ENCODE assay signal across 13 cellular contexts in the genomic region with DNA sequence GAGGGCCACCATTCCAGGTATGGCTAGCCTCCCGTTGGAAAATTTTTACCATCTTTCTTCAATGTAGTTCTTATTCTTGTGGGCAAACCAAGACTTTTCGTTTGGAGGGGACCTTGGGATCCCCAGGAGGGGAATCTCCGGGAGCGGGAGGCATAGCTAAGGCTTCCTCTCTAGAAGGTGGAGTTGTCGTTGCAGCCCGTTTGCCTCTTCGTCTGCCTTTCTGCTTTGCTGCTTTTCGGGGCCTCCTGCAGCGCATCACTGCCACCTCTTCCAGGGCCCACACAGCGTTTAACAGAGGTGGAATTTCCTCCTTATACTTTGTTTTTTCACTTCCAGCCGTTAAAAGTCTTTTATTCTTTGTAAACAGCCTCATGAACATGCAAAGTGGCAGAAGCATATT. TPM values are rescaled to one million over a fixed set of nuclear protein-coding genes. Genes with fewer than 3 reads are reported as not detected.
DNase-seq lines count a peak whose midpoint lies in the region; ATAC-seq and TF ChIP-seq lines count a peak whose summit lies in the region.
"Had no signal": no experiment of that assay in that cellular context is flagged by ENCODE, and none has a peak within 500 bp of the region (broad histone marks: within the 10 kb centered on the region; RNA-seq: fewer than 3 reads in every experiment).

No MANE protein-coding gene starts in this region.

- H3K36me3 ChIP-seq in GM23248 (ENCODE audit: low read depth) (no peaks in the 10 kb centered on the region), gastrocnemius medialis (no peaks in the 10 kb centered on the region)

- H3K27me3 Mint-ChIP-seq in activated naive CD8-positive, alpha-beta T cell treated with anti-CD3 and anti-CD28 coated beads, Interleukin-2, amount 10 ng/mL, durations not matched to agents 7 days and 5 days, result no peaks in the 10 kb centered on the region
- peaks cover 5% of the 10 kb centered on the region for H3K27me3 Mint-ChIP-seq in endothelial cell (ENCODE audit: unreplicated experiment)

- H3K9me3 ChIP-seq in GM23248 (ENCODE audit: low read depth) (no peaks in the 10 kb centered on the region), gastrocnemius medialis (no peaks in the 10 kb centered on the region)

- H3K27ac Mint-ChIP-seq in activated naive CD8-positive, alpha-beta T cell treated with anti-CD3 and anti-CD28 coated beads, Interleukin-2, amount 10 ng/mL, durations not matched to agents 7 days and 5 days, result peak overlapping the region; percentile 67
- H3K27ac Mint-ChIP-seq in endothelial cell (ENCODE audit: unreplicated experiment), result no peak overlapping the region

- H3K9me3 Mint-ChIP-seq in activated naive CD8-positive, alpha-beta T cell treated with anti-CD3 and anti-CD28 coated beads, Interleukin-2, amount 10 ng/mL, durations not matched to agents 7 days and 5 days, result no peaks in the 10 kb centered on the region
- H3K9me3 Mint-ChIP-seq in endothelial cell (ENCODE audit: unreplicated experiment), result no peaks in the 10 kb centered on the region

- peaks cover 47% of the 10 kb centered on the region for H3K4me1 Mint-ChIP-seq in activated naive CD8-positive, alpha-beta T cell treated with anti-CD3 and anti-CD28 coated beads, Interleukin-2, amount 10 ng/mL, durations not matched to agents 7 days and 5 days
- H3K4me1 Mint-ChIP-seq in endothelial cell (ENCODE audit: unreplicated experiment), result peaks cover 43% of the 10 kb centered on the region

- H2AFZ ChIP-seq in GM23248, result peak overlapping the region; percentile 74

- peaks cover 9% of the 10 kb centered on the region for H3K36me3 Mint-ChIP-seq in activated naive CD8-positive, alpha-beta T cell treated with anti-CD3 and anti-CD28 coated beads, Interleukin-2, amount 10 ng/mL, durations not matched to agents 7 days and 5 days
- peaks cover 3% of the 10 kb centered on the region for H3K36me3 Mint-ChIP-seq in endothelial cell (ENCODE audit: low read depth, unreplicated experiment)

- POLR2A ChIA-PET in activated naive CD8-positive, alpha-beta T cell treated with anti-CD3 and anti-CD28 coated beads, Interleukin-2, amount 10 ng/mL, durations not matched to agents 7 days and 5 days (lab: Charles Lee), result interaction anchor here (0.8 to 6.2 kb wide), 8 partner anchors 12 to 126 kb away, joined by 3 to 71 read pairs (median 4); partner anchors contain the start of genes PTDSS2 and SIGIRR

- intact Hi-C loops in gastrocnemius medialis (cut with DNase I; ENCODE audit: low total_unique reads), result no loop called here

- TF ChIP-seq POLR2A in gastrocnemius medialis (IDR thresholded peaks at IDR 0.05), result no peak

- ATAC-seq in activated naive CD8-positive, alpha-beta T cell treated with anti-CD3 and anti-CD28 coated beads, Interleukin-2, amount 10 ng/mL, durations not matched to agents 7 days and 5 days (ENCODE audit: low read depth), result no peak
- no peak for ATAC-seq in gastrocnemius medialis

- in situ Hi-C loops in GM23248 (cut with MboI) (no loop called here), gastrocnemius medialis (cut with MboI; ENCODE audit: low sequenced_read_pairs in 4 of 4) (no loop called here)

- H3K4me3 Mint-ChIP-seq in activated naive CD8-positive, alpha-beta T cell treated with anti-CD3 and anti-CD28 coated beads, Interleukin-2, amount 10 ng/mL, durations not matched to agents 7 days and 5 days, result peak overlapping the region; percentile 69
- no peak overlapping the region for H3K4me3 Mint-ChIP-seq in endothelial cell (ENCODE audit: unreplicated experiment)

- H3K27me3 ChIP-seq in GM23248 (replicated peaks; ENCODE audit: insufficient read depth), result no peaks in the 10 kb centered on the region
- H3K27me3 ChIP-seq in layer of hippocampus (ENCODE audit: control insufficient read depth, insufficient read depth, low read length), result no peaks in the 10 kb centered on the region
- peaks cover 1 to 5% (median 2%) of the 10 kb centered on the region in 3 donors for H3K27me3 ChIP-seq in gastrocnemius medialis

- H3K4me3 ChIP-seq in GM23248, result no peak overlapping the region
- no peak overlapping the region for H3K4me3 ChIP-seq in gastrocnemius medialis

- DNase-seq in GM23248 (no peak), gastrocnemius medialis (no peak), NOMO-1 treated with dmso at 0.1 percent for 144 hours (lab: John Stamatoyannopoulos, UW; ENCODE audit: unreplicated experiment) (no peak), endothelial cell (ENCODE audit: low spot score) (no peak), NCI-H1048 (lab: John Stamatoyannopoulos, UW) (no peak)
- DNase-seq in activated naive CD8-positive, alpha-beta T cell treated with anti-CD3 and anti-CD28 coated beads, Interleukin-2, amount 10 ng/mL, durations not matched to agents 7 days and 5 days, result peak; percentile 26
- DNase-seq in activated CD4-positive, alpha-beta T cell treated with anti-CD3 and anti-CD28 coated beads, Interleukin-2, amount 50 U/mL, for 1 hour, result no peak
- DNase-seq: foreskin melanocyte, NCI-H1417 had no signal

- H3K4me2 ChIP-seq in GM23248 (ENCODE audit: unreplicated experiment), result no peak overlapping the region

- H3K4me1 ChIP-seq in GM23248 (ENCODE audit: insufficient read depth) (peaks cover 9% of the 10 kb centered on the region; the same call in 1 of the 2 replicates), gastrocnemius medialis (peaks cover 18 to 33% of the 10 kb centered on the region in 2 donors)

- H3F3A ChIP-seq in GM23248 (ENCODE audit: insufficient read depth), result peaks cover 4% of the 10 kb centered on the region; the same call in 1 of the 2 replicates

- H3K27ac ChIP-seq in GM23248 (no peak overlapping the region), layer of hippocampus (ENCODE audit: low read depth, low read length) (peak overlapping the region; percentile 68), gastrocnemius medialis (peak overlapping the region; percentile 67 to 89 (median 80))
- H3K27ac ChIP-seq: HL-60 had no signal

- H3K79me2 ChIP-seq in GM23248 (ENCODE audit: insufficient read depth), result peaks cover 15% of the 10 kb centered on the region

- WGBS in GM23248 (ENCODE audit: low coverage in 1 of 2, low lambda C conversion rate in 2 of 2, missing lambda C conversion rate in 2 of 2), 2 experiments, result 61 to 68% methylated on average over 11 of the region's 11 CpGs

- H4K20me1 ChIP-seq in GM23248 (ENCODE audit: insufficient read depth), result no peaks in the 10 kb centered on the region

- no peak for TF ChIP-seq CTCF in gastrocnemius medialis (IDR thresholded peaks at IDR 0.05 in 4 of 5, conservative IDR thresholded peaks at IDR 0.05 in 1 of 5)
- TF ChIP-seq CTCF in endothelial cell (IDR thresholded peaks at IDR 0.05; ENCODE audit: unreplicated experiment), result no peak

- H3K9me2 ChIP-seq in GM23248 (ENCODE audit: insufficient read depth), result no peaks in the 10 kb centered on the region

- no peak overlapping the region for H3K9ac ChIP-seq in GM23248

RNA-seq across cellular contexts. Expression of gene IFITM3, which starts 3.5 kb away (rescaled TPM):
- 62.5 and 158 TPM in 2 replicates for total RNA-seq in GM23248 (2014; rRNA removed; shearing (Covaris generic))
- 1,892 and 1,917 TPM in 2 replicates for polyA plus RNA-seq in GM23248 (2016; fragmentation: Nextera tagmentation; extraction: Ambion mirVana)
- 100 to 1,000 TPM; 258 to 267 TPM for total RNA-seq in activated naive CD8-positive, alpha-beta T cell treated with anti-CD3 and anti-CD28 coated beads, Interleukin-2, amount 10 ng/mL, durations not matched to agents 7 days and 5 days
- total RNA-seq in gastrocnemius medialis (10 to 100 TPM; 46.3 to 83.6 (median 63.2) TPM), endothelial cell (ENCODE audit: unreplicated experiment) (446 TPM)

RNA-seq across cellular contexts. Expression of gene IFITM1, which starts 10.3 kb away (rescaled TPM):
- total RNA-seq in GM23248 (2014; rRNA removed; shearing (Covaris generic)), result 72.7 and 77.3 TPM in 2 replicates
- 180 and 187 TPM in 2 replicates for polyA plus RNA-seq in GM23248 (2016; fragmentation: Nextera tagmentation; extraction: Ambion mirVana)
- 1,000 to 10,000 TPM; 1,182 to 1,374 TPM for total RNA-seq in activated naive CD8-positive, alpha-beta T cell treated with anti-CD3 and anti-CD28 coated beads, Interleukin-2, amount 10 ng/mL, durations not matched to agents 7 days and 5 days
- total RNA-seq in gastrocnemius medialis (100 to 1,000 TPM in 1 of 4 donors, 10 to 100 TPM in 3; 47.8 to 103 (median 80.5) TPM), endothelial cell (ENCODE audit: unreplicated experiment) (23.4 TPM)

RNA-seq across cellular contexts. Expression of gene IFITM2, which starts 16.5 kb away (rescaled TPM):
- total RNA-seq in GM23248 (2014; rRNA removed; shearing (Covaris generic)), result 75.2 and 104 TPM in 2 replicates
- 1,025 and 1,029 TPM in 2 replicates for polyA plus RNA-seq in GM23248 (2016; fragmentation: Nextera tagmentation; extraction: Ambion mirVana)
- 1,000 to 10,000 TPM; 1,890 to 1,949 TPM for total RNA-seq in activated naive CD8-positive, alpha-beta T cell treated with anti-CD3 and anti-CD28 coated beads, Interleukin-2, amount 10 ng/mL, durations not matched to agents 7 days and 5 days
- total RNA-seq in gastrocnemius medialis (10 to 100 TPM; 37.8 to 80.9 (median 44.9) TPM), endothelial cell (ENCODE audit: unreplicated experiment) (205 TPM)

RNA-seq across cellular contexts. Expression of gene IFITM5, which starts 24.8 kb away (rescaled TPM):
- total RNA-seq in GM23248 (2014; rRNA removed; shearing (Covaris generic)), result not detected in 2 replicates
- polyA plus RNA-seq in GM23248 (2016; fragmentation: Nextera tagmentation; extraction: Ambion mirVana), result not detected in 2 replicates
- not detected for total RNA-seq in activated naive CD8-positive, alpha-beta T cell treated with anti-CD3 and anti-CD28 coated beads, Interleukin-2, amount 10 ng/mL, durations not matched to agents 7 days and 5 days
- total RNA-seq in gastrocnemius medialis (not detected), endothelial cell (ENCODE audit: unreplicated experiment) (not detected)
- total RNA-seq: cerebellum, lung microvascular endothelial cell had no signal

RNA-seq across cellular contexts. Expression of gene PGGHG, which starts 35.2 kb away (rescaled TPM):
- total RNA-seq in GM23248 (2014; rRNA removed; shearing (Covaris generic)), result 14.2 and 23.1 TPM in 2 replicates
- polyA plus RNA-seq in GM23248 (2016; fragmentation: Nextera tagmentation; extraction: Ambion mirVana), result 4.4 and 4.6 TPM in 2 replicates
- 100 to 1,000 TPM; 641 to 664 TPM for total RNA-seq in activated naive CD8-positive, alpha-beta T cell treated with anti-CD3 and anti-CD28 coated beads, Interleukin-2, amount 10 ng/mL, durations not matched to agents 7 days and 5 days
- total RNA-seq in gastrocnemius medialis (1 to 10 TPM in 3 of 4 donors, under 1 TPM in 1; 0.98 to 3.4 (median 2.7) TPM), endothelial cell (ENCODE audit: unreplicated experiment) (69.7 TPM)

Comparison
In these comparisons a context has a peak if more than half of its experiments do, and no peak if none do; other contexts are left out.
1. RNA of gene IFITM1, which starts 10.3 kb away (total RNA-seq): 1,182 to 1,374 TPM in activated naive CD8-positive, alpha-beta T cell treated with anti-CD3 and anti-CD28 coated beads, Interleukin-2, amount 10 ng/mL, durations not matched to agents 7 days and 5 days; 47.8 to 103 TPM in gastrocnemius medialis, 72.7 to 77.3 TPM in GM23248 and 23.4 TPM in endothelial cell (single experiment); every median in the first group is over 10 times any median in the second.